13 cellular contexts compared by ENCODE assay signal in genomic region chr7:14377646-14378266, GRCh38.
A peak's percentile ranks its signal among the peaks of the same experiment; 100 is the strongest.
DNase-seq lines count a peak whose midpoint lies in the region; ATAC-seq and TF ChIP-seq lines count a peak whose summit lies in the region.
"Had no signal": no experiment of that assay in that cellular context is flagged by ENCODE, and none has a peak within 500 bp of the region (broad histone marks: within the 10 kb centered on the region; RNA-seq: fewer than 3 reads in every experiment).

No MANE protein-coding gene starts in this region.

- H3K27me3 ChIP-seq in ACC112 (ENCODE audit: insufficient read depth, low read length) (no peaks in the 10 kb centered on the region), mesenchymal stem cell (ENCODE audit: control insufficient read depth in 1 of 2, insufficient read depth in 1 of 2, low read length in 2 of 2) (no peaks in the 10 kb centered on the region), endodermal cell (ENCODE audit: control insufficient read depth, insufficient read depth, low read length, poor library complexity, severe bottlenecking) (no peaks in the 10 kb centered on the region)
- H3K27me3 ChIP-seq: BE2C, left lung, upper lobe of left lung had no signal

- no peak overlapping the region for H4K8ac ChIP-seq in mesenchymal stem cell (ENCODE audit: low read length)

- ATAC-seq in GM19455 (IDR thresholded peaks at IDR 0.05; ENCODE audit: unreplicated experiment), result no peak
- ATAC-seq: left lung had no signal

- no peak overlapping the region for H2AK5ac ChIP-seq in mesenchymal stem cell (ENCODE audit: low read length, severe bottlenecking)

- no peak overlapping the region for H2BK120ac ChIP-seq in mesenchymal stem cell (ENCODE audit: low read depth, low read length)

- no peaks in the 10 kb centered on the region for H3K79me2 ChIP-seq in ACC112 (ENCODE audit: control insufficient read depth, insufficient read depth, low read length, unreplicated experiment)

- DNase-seq in HCEC 1CT, result peak; percentile 65
- DNase-seq in chondrocyte (ENCODE audit: low spot score), result no peak
- no peak for DNase-seq in mesenchymal stem cell
- no peak for DNase-seq in stimulated activated CD8-positive, alpha-beta memory T cell treated with anti-CD3 and anti-CD28 coated beads, Interleukin-4, amount 100 ng/mL, for 48 hours
- no peak for DNase-seq in activated naive CD4-positive, alpha-beta T cell treated with Interleukin-2 at 50 U/mL for 16 hours
- no peak for DNase-seq in endodermal cell
- DNase-seq: BE2C, DND-41, left lung, NCI-H2171 treated with DMSO at 0.1 percent for 48 hours, upper lobe of left lung had no signal

- H3K18ac ChIP-seq in mesenchymal stem cell (ENCODE audit: low read depth in 1 of 2, low read length in 2 of 2), result no peak overlapping the region

- no peaks in the 10 kb centered on the region for H3K36me3 Mint-ChIP-seq in chondrocyte (ENCODE audit: low read depth)
- no peaks in the 10 kb centered on the region for H3K36me3 Mint-ChIP-seq in endodermal cell (ENCODE audit: low read depth)

- H3K4me3 Mint-ChIP-seq in chondrocyte (ENCODE audit: unreplicated experiment) (no peak overlapping the region), endodermal cell (no peak overlapping the region)

- H3K27ac Mint-ChIP-seq in chondrocyte (ENCODE audit: unreplicated experiment) (peak overlapping the region; percentile 19), endodermal cell (no peak overlapping the region)

- peak overlapping the region; percentile 69 for H2AFZ ChIP-seq in ACC112 (ENCODE audit: low read length, unreplicated experiment)
- no peak overlapping the region for H2AFZ ChIP-seq in mesenchymal stem cell (ENCODE audit: low read depth, low read length)

- H3K4me1 ChIP-seq in ACC112 (ENCODE audit: control insufficient read depth, insufficient read depth, low read length, unreplicated experiment), result peaks cover 38% of the 10 kb centered on the region
- H3K4me1 ChIP-seq in mesenchymal stem cell (ENCODE audit: control insufficient read depth, insufficient read depth, low read depth, low read length), result peaks cover 4% of the 10 kb centered on the region
- H3K4me1 ChIP-seq in endodermal cell (ENCODE audit: control insufficient read depth, insufficient read depth, low read length), result no peaks in the 10 kb centered on the region
- H3K4me1 ChIP-seq: BE2C, left lung, upper lobe of left lung had no signal

- no peak overlapping the region for H3K4me2 ChIP-seq in mesenchymal stem cell (ENCODE audit: low read length, poor library complexity, severe bottlenecking)

- H2BK5ac ChIP-seq in mesenchymal stem cell (ENCODE audit: low read depth, low read length, poor library complexity, severe bottlenecking), result no peak overlapping the region

- 93% methylated on average over 3 of the region's 4 CpGs for WGBS in mesenchymal stem cell
- WGBS in endodermal cell (ENCODE audit: insufficient coverage in 1 of 2, insufficient read length in 1 of 2), 2 experiments, result 91 to 100% methylated on average over 3 to 4 of the region's 4 CpGs

- no peaks in the 10 kb centered on the region for H3K9me3 Mint-ChIP-seq in chondrocyte (ENCODE audit: low read depth)
- no peaks in the 10 kb centered on the region for H3K9me3 Mint-ChIP-seq in endodermal cell

- H3K79me1 ChIP-seq in mesenchymal stem cell (replicated peaks; ENCODE audit: low read length, poor library complexity, severe bottlenecking), result no peaks in the 10 kb centered on the region

- H2BK12ac ChIP-seq in mesenchymal stem cell (ENCODE audit: low read length in 2 of 2), result no peak overlapping the region

- H3K4me3 ChIP-seq in ACC112 (ENCODE audit: low read depth, low read length) (peak overlapping the region; percentile 34), mesenchymal stem cell (ENCODE audit: insufficient read depth in 1 of 2, low read depth in 1 of 2, low read length in 2 of 2) (peak overlapping the region in 1 of 2 experiments; percentile 28), endodermal cell (ENCODE audit: low read length) (no peak overlapping the region)
- H3K4me3 ChIP-seq: left lung, upper lobe of left lung had no signal

- H3K4ac ChIP-seq in mesenchymal stem cell (ENCODE audit: low read depth in 1 of 2, low read length in 2 of 2), result no peak overlapping the region

- H3K23ac ChIP-seq in mesenchymal stem cell (ENCODE audit: low read length in 2 of 2), result no peak overlapping the region

- no peaks in the 10 kb centered on the region for H3K27me3 Mint-ChIP-seq in chondrocyte (ENCODE audit: low read depth)
- no peaks in the 10 kb centered on the region for H3K27me3 Mint-ChIP-seq in endodermal cell (ENCODE audit: insufficient read depth)

- H2BK15ac ChIP-seq in mesenchymal stem cell (ENCODE audit: low read depth, poor library complexity, severe bottlenecking), result no peak overlapping the region

- H3K4me1 Mint-ChIP-seq in chondrocyte (ENCODE audit: low read depth) (peaks cover 17% of the 10 kb centered on the region), endodermal cell (no peaks in the 10 kb centered on the region)

- H3K9ac ChIP-seq in mesenchymal stem cell (ENCODE audit: low read length) (peak overlapping the region; percentile 90), endodermal cell (ENCODE audit: extremely low read depth, low read length, poor library complexity, severe bottlenecking) (no peak overlapping the region)

- H4K91ac ChIP-seq in mesenchymal stem cell (ENCODE audit: low read length), result no peak overlapping the region

- TF ChIP-seq CTCF in chondrocyte (IDR thresholded peaks at IDR 0.05) (no peak), endodermal cell (conservative IDR thresholded peaks at IDR 0.05) (no peak)

- H3K36me3 ChIP-seq in ACC112 (ENCODE audit: insufficient read depth, low read length) (no peaks in the 10 kb centered on the region), mesenchymal stem cell (ENCODE audit: control insufficient read depth in 1 of 2, insufficient read depth in 2 of 2, low read depth in 1 of 2, low read length in 2 of 2) (no peaks in the 10 kb centered on the region), endodermal cell (ENCODE audit: control insufficient read depth, insufficient read depth, low read length) (no peaks in the 10 kb centered on the region)
- H3K36me3 ChIP-seq: BE2C, left lung, upper lobe of left lung had no signal

- peak overlapping the region; percentile 80 for H3K27ac ChIP-seq in ACC112 (ENCODE audit: low read depth, low read length)
- H3K27ac ChIP-seq in mesenchymal stem cell (ENCODE audit: low read length, poor library complexity, severe bottlenecking), result no peak overlapping the region
- H3K27ac ChIP-seq in endodermal cell (ENCODE audit: low read depth, low read length), result no peak overlapping the region
- H3K27ac ChIP-seq: upper lobe of left lung had no signal

- no peaks in the 10 kb centered on the region for H3K9me3 ChIP-seq in mesenchymal stem cell (ENCODE audit: control insufficient read depth, low read length)
- H3K9me3 ChIP-seq in endodermal cell (ENCODE audit: control insufficient read depth, low read length), result no peaks in the 10 kb centered on the region
- H3K9me3 ChIP-seq: BE2C, left lung, upper lobe of left lung had no signal

- no peak overlapping the region for H3K14ac ChIP-seq in mesenchymal stem cell (ENCODE audit: low read length in 2 of 2)
